26 cellular contexts compared by ENCODE assay signal in the genomic region with DNA sequence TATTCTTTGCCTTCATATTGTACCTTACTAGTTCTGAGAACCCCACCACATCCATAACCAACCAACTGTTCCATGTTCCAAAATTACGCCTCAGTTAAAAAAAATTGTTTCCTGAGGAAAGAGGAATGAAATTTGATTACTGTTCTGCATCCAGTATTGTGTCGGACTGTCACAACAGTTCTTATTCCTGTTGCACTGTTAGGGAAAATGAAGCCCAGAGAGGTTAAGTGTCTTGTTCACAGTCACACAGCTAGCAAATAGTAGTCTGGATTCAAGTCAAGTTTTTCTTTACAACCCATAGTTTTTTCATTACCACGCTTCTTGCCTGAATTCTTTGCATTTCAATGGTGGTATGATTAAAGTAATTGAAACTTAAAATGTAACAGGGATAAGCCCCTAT.
"Had no signal": no experiment of that assay in that cellular context is flagged by ENCODE, and none has a peak within 500 bp of the region (broad histone marks: within the 10 kb centered on the region; RNA-seq: fewer than 3 reads in every experiment).

No MANE protein-coding gene starts in this region.

- H3K4me3 Mint-ChIP-seq: activated B cell treated with CpG ODN at 0.5 μM for 24 hours; activated CD4-positive, alpha-beta memory T cell treated with anti-CD3 and anti-CD28 coated beads, Interleukin-2, amount 10 ng/mL, durations not matched to agents 7 days and 5 days; activated CD4-positive, alpha-beta T cell treated with anti-CD3 and anti-CD28 coated beads, Interleukin-2, amount 10 ng/mL, durations not matched to agents 7 days and 5 days; activated naive CD4-positive, alpha-beta T cell treated with anti-CD3 and anti-CD28 coated beads for 36 hours; activated naive CD8-positive, alpha-beta T cell treated with anti-CD3 and anti-CD28 coated beads, Interleukin-2, amount 10 ng/mL, durations not matched to agents 7 days and 5 days; activated T-helper 17 cell treated with anti-CD3 and anti-CD28 coated beads, Interleukin-2, amount 50 U/mL, for 72 hours; T-cell had no signal

- H3K9me3 Mint-ChIP-seq: activated B cell treated with CpG ODN at 0.5 μM for 24 hours; activated CD4-positive, alpha-beta memory T cell treated with anti-CD3 and anti-CD28 coated beads, Interleukin-2, amount 10 ng/mL, durations not matched to agents 7 days and 5 days; activated naive CD4-positive, alpha-beta T cell treated with anti-CD3 and anti-CD28 coated beads for 36 hours; activated T-helper 17 cell treated with anti-CD3 and anti-CD28 coated beads, Interleukin-2, amount 50 U/mL, for 72 hours; T-cell had no signal

- FAIRE-seq: bronchial epithelial cell, TTC549 had no signal

- H3K36me3 Mint-ChIP-seq: T-cell had no signal

- H3K27me3 ChIP-seq: adrenal gland had no signal

- H3K27ac Mint-ChIP-seq: activated B cell treated with CpG ODN at 0.5 μM for 24 hours; activated CD4-positive, alpha-beta memory T cell treated with anti-CD3 and anti-CD28 coated beads, Interleukin-2, amount 10 ng/mL, durations not matched to agents 7 days and 5 days; activated CD4-positive, alpha-beta T cell treated with anti-CD3 and anti-CD28 coated beads, Interleukin-2, amount 10 ng/mL, durations not matched to agents 7 days and 5 days; activated naive CD4-positive, alpha-beta T cell treated with anti-CD3 and anti-CD28 coated beads for 36 hours; activated naive CD8-positive, alpha-beta T cell treated with anti-CD3 and anti-CD28 coated beads, Interleukin-2, amount 10 ng/mL, durations not matched to agents 7 days and 5 days; activated T-helper 17 cell treated with anti-CD3 and anti-CD28 coated beads, Interleukin-2, amount 50 U/mL, for 72 hours; T-cell had no signal

- H3K27ac ChIP-seq: adrenal gland had no signal

- H3K9me3 ChIP-seq: adrenal gland had no signal

- H3K36me3 ChIP-seq: adrenal gland had no signal

- H3K4me1 Mint-ChIP-seq: activated T-helper 17 cell treated with anti-CD3 and anti-CD28 coated beads, Interleukin-2, amount 50 U/mL, for 72 hours had no signal

- H3K27me3 Mint-ChIP-seq: activated B cell treated with CpG ODN at 0.5 μM for 24 hours; activated CD4-positive, alpha-beta memory T cell treated with anti-CD3 and anti-CD28 coated beads, Interleukin-2, amount 10 ng/mL, durations not matched to agents 7 days and 5 days; activated CD4-positive, alpha-beta T cell treated with anti-CD3 and anti-CD28 coated beads, Interleukin-2, amount 10 ng/mL, durations not matched to agents 7 days and 5 days; activated T-helper 17 cell treated with anti-CD3 and anti-CD28 coated beads, Interleukin-2, amount 50 U/mL, for 72 hours; T-cell had no signal

- DNase-seq: activated B cell treated with CpG ODN at 0.5 μM for 24 hours; activated CD4-positive, alpha-beta memory T cell treated with anti-CD3 and anti-CD28 coated beads, Interleukin-2, amount 10 ng/mL, durations not matched to agents 7 days and 5 days; activated CD4-positive, alpha-beta T cell treated with anti-CD3 and anti-CD28 coated beads for 1 hour; activated CD4-positive, alpha-beta T cell treated with anti-CD3 and anti-CD28 coated beads, Interleukin-2, amount 10 ng/mL, durations not matched to agents 7 days and 5 days; activated gamma-delta T cell; activated naive CD4-positive, alpha-beta T cell treated with anti-CD3 and anti-CD28 coated beads for 36 hours; activated naive CD8-positive, alpha-beta T cell treated with anti-CD3 and anti-CD28 coated beads, Interleukin-2, amount 10 ng/mL, durations not matched to agents 7 days and 5 days; activated T-cell treated with anti-CD3 and anti-CD28 coated beads for 4 hours; activated T-cell treated with anti-CD3 and anti-CD28 coated beads, Interleukin-2, amount 50 U/mL, for 48 hours; adrenal gland; anterior cingulate cortex; central memory CD4-positive, alpha-beta T cell; NCI-H1048; NCI-H1417; NCI-H1930; NCI-H2171 treated with DMSO at 0.1 percent for 48 hours; NCI-H226; NCI-H526 treated with DMSO at 0.1 percent for 48 hours; NCI-H82; T-cell; T-helper 2 cell; T1000 had no signal

- ATAC-seq: activated T-helper 17 cell treated with anti-CD3 and anti-CD28 coated beads, Interleukin-2, amount 50 U/mL, for 72 hours; T-cell had no signal

- H3K4me3 ChIP-seq: adrenal gland, SK-N-MC had no signal
